ENCODE assay signal across 9 cellular contexts in genomic region chr17:48597492-48597774, GRCh38. TPM values are rescaled to one million over a fixed set of nuclear protein-coding genes. Genes with fewer than 3 reads are reported as not detected.
A peak's percentile ranks its signal among the peaks of the same experiment; 100 is the strongest.
DNase-seq lines count a peak whose midpoint lies in the region; ATAC-seq and TF ChIP-seq lines count a peak whose summit lies in the region.
"Had no signal": no experiment of that assay in that cellular context is flagged by ENCODE, and none has a peak within 500 bp of the region (broad histone marks: within the 10 kb centered on the region; RNA-seq: fewer than 3 reads in every experiment).

No MANE protein-coding gene starts in this region.

- peaks cover 59% of the 10 kb centered on the region for H3K79me2 ChIP-seq in PC-3 (ENCODE audit: low read length)

- peaks cover 68% of the 10 kb centered on the region for H3K27me3 ChIP-seq in CD8-positive, alpha-beta T cell (ENCODE audit: insufficient read depth, low read length)
- H3K27me3 ChIP-seq in PC-3 (ENCODE audit: low read length) (no peaks in the 10 kb centered on the region), ovary (peaks cover 2% of the 10 kb centered on the region)

- ATAC-seq in CD8-positive, alpha-beta T cell = no peak
- no peak for ATAC-seq in PC-3
- no peak for ATAC-seq in GM21390 (IDR thresholded peaks at IDR 0.05; ENCODE audit: unreplicated experiment)
- ATAC-seq in HG02938 (IDR thresholded peaks at IDR 0.05; ENCODE audit: unreplicated experiment) = no peak
- ATAC-seq in HG02840 (IDR thresholded peaks at IDR 0.05; ENCODE audit: low FRiP score, unreplicated experiment) = no peak

- peak overlapping the region; percentile 69 for H2AFZ ChIP-seq in PC-3 (ENCODE audit: low read length)

- H3K4me3 Mint-ChIP-seq in CD8-positive, alpha-beta T cell = peak overlapping the region; percentile 82
- peak overlapping the region; percentile 89 for H3K4me3 Mint-ChIP-seq in endothelial cell (ENCODE audit: unreplicated experiment)

- peaks cover 30% of the 10 kb centered on the region for H4K20me1 ChIP-seq in PC-3 (ENCODE audit: low read length)

- H3K9me2 ChIP-seq in PC-3 (replicated peaks; ENCODE audit: low read length) = no peaks in the 10 kb centered on the region

- peaks cover 42% of the 10 kb centered on the region for H3K4me1 Mint-ChIP-seq in CD8-positive, alpha-beta T cell (ENCODE audit: low read depth)
- H3K4me1 Mint-ChIP-seq in endothelial cell (ENCODE audit: unreplicated experiment) = peaks cover 51% of the 10 kb centered on the region

- CTCF ChIA-PET in CD8-positive, alpha-beta T cell (lab: Charles Lee) = interaction anchor here (1.3 to 3.3 kb wide), 3 partner anchors 97 to 261 kb away, joined by 3 to 9 read pairs (median 3); no protein-coding TSS in a partner anchor
- CTCF ChIA-PET in PC-3 (lab: Charles Lee) = no interaction called here

- peak overlapping the region; percentile 56 for H3K4me3 ChIP-seq in CD8-positive, alpha-beta T cell (ENCODE audit: low read depth, low read length)
- H3K4me3 ChIP-seq in PC-3 (ENCODE audit: low read length) (peak overlapping the region; percentile 75), ovary (peak overlapping the region; percentile 38)

- TF ChIP-seq CTCF in CD8-positive, alpha-beta T cell (IDR thresholded peaks at IDR 0.05) = no peak
- no peak for TF ChIP-seq CTCF in PC-3 (conservative IDR thresholded peaks at IDR 0.05; ENCODE audit: low read depth, low read length)
- TF ChIP-seq CTCF in endothelial cell (IDR thresholded peaks at IDR 0.05; ENCODE audit: unreplicated experiment) = no peak
- TF ChIP-seq CTCF in ovary (IDR thresholded peaks at IDR 0.05) = no peak

- no peaks in the 10 kb centered on the region for H3K36me3 ChIP-seq in CD8-positive, alpha-beta T cell (ENCODE audit: insufficient read depth, low read length)
- H3K36me3 ChIP-seq in PC-3 (ENCODE audit: low read depth, low read length) = no peaks in the 10 kb centered on the region
- H3K36me3 ChIP-seq in ovary = no peaks in the 10 kb centered on the region

- H3K9me3 Mint-ChIP-seq in CD8-positive, alpha-beta T cell = no peaks in the 10 kb centered on the region
- H3K9me3 Mint-ChIP-seq in endothelial cell (ENCODE audit: unreplicated experiment) = no peaks in the 10 kb centered on the region

- intact Hi-C loops in CD8-positive, alpha-beta T cell (cut with DNase I, micrococcal nuclease) = no loop called here
- intact Hi-C loops in PC-3 (cut with micrococcal nuclease) = no loop called here
- intact Hi-C loops in ovary (cut with DNase I) = loop anchor here in 1 of 4 donors (10.0 kb wide), 1 partner anchor 243 kb away; no protein-coding TSS in a partner anchor

- H3K27ac ChIP-seq in CD8-positive, alpha-beta T cell (ENCODE audit: low read depth, low read length) = no peak overlapping the region
- H3K27ac ChIP-seq in PC-3 (ENCODE audit: low read length) (no peak overlapping the region), ovary (no peak overlapping the region)

- H3K27me3 Mint-ChIP-seq in CD8-positive, alpha-beta T cell (ENCODE audit: low read depth) = peaks cover 89% of the 10 kb centered on the region
- H3K27me3 Mint-ChIP-seq in endothelial cell (ENCODE audit: unreplicated experiment) = peaks cover 57% of the 10 kb centered on the region

- no peak for DNase-seq in CD8-positive, alpha-beta T cell
- DNase-seq in PC-3 = no peak
- no peak for DNase-seq in endothelial cell (ENCODE audit: low spot score)
- DNase-seq in ovary = no peak
- DNase-seq in stimulated activated CD4-positive, alpha-beta T cell treated with anti-CD3 and anti-CD28 coated beads, Interleukin-4, amount 100 ng/mL, for 24 hours = no peak
- DNase-seq: foreskin fibroblast had no signal

- no peaks in the 10 kb centered on the region for H3F3A ChIP-seq in PC-3 (ENCODE audit: low read length, unreplicated experiment)

- no peak overlapping the region for H3K27ac Mint-ChIP-seq in CD8-positive, alpha-beta T cell
- H3K27ac Mint-ChIP-seq in endothelial cell (ENCODE audit: unreplicated experiment) = no peak overlapping the region

- POLR2A ChIA-PET in CD8-positive, alpha-beta T cell (lab: Charles Lee) = interaction anchor here (0.6 kb wide), 1 partner anchor 234 kb away, joined by 3 read pairs; no protein-coding TSS in a partner anchor
- POLR2A ChIA-PET in PC-3 (lab: Charles Lee; ENCODE audit: unreplicated experiment) = no interaction called here

- H3K4me1 ChIP-seq in CD8-positive, alpha-beta T cell (ENCODE audit: insufficient read depth, low read length) = peaks cover 41% of the 10 kb centered on the region
- H3K4me1 ChIP-seq in PC-3 (ENCODE audit: insufficient read depth, low read length) (peaks cover 29% of the 10 kb centered on the region), ovary (ENCODE audit: insufficient read depth) (no peaks in the 10 kb centered on the region)

- peak overlapping the region; percentile 92 for H3K4me2 ChIP-seq in PC-3 (ENCODE audit: low read length)

- TF ChIP-seq POLR2A in ovary (IDR thresholded peaks at IDR 0.05) = no peak

- no peak for TF ChIP-seq EP300 in ovary (IDR thresholded peaks at IDR 0.05)

- no peaks in the 10 kb centered on the region for H3K36me3 Mint-ChIP-seq in CD8-positive, alpha-beta T cell
- H3K36me3 Mint-ChIP-seq in endothelial cell (ENCODE audit: low read depth, unreplicated experiment) = no peaks in the 10 kb centered on the region

- H3K9ac ChIP-seq in PC-3 (ENCODE audit: low read length) = peak overlapping the region; percentile 57

- 3 to 6% (median 5%) methylated on average over 17 of the region's 17 CpGs for WGBS in ovary, 3 donors

- no TSS peak for BruUV-seq in PC-3 (replicated peaks; lab: Mats Ljungman, UMichigan)

- H3K9me3 ChIP-seq in CD8-positive, alpha-beta T cell (ENCODE audit: low read length) = no peaks in the 10 kb centered on the region
- H3K9me3 ChIP-seq in PC-3 (ENCODE audit: low read length) (no peaks in the 10 kb centered on the region), ovary (peaks cover 0 to 8% of the 10 kb centered on the region in 2 donors)

RNA-seq across cellular contexts. Expression of gene HOXB5, which starts 3.9 kb away (rescaled TPM):
- total RNA-seq in CD8-positive, alpha-beta T cell = not detected
- total RNA-seq in PC-3 (2014; rRNA removed) (0.40 and 0.95 TPM in 2 replicates), endothelial cell (ENCODE audit: unreplicated experiment) (0.59 TPM), ovary (1 to 10 TPM in 2 of 7 donors, under 1 TPM in 4, not detected in 1; 0.20 to 2.8 (median 0.66) TPM)
- under 1 TPM; 0.04 to 0.53 TPM for polyA plus RNA-seq in ovary

RNA-seq across cellular contexts. Expression of gene HOXB6, which starts 7.4 kb away (rescaled TPM):
- total RNA-seq in CD8-positive, alpha-beta T cell = under 1 TPM in 1 of 2 experiments, not detected in 1; 0.19 TPM
- total RNA-seq in PC-3 (2014; rRNA removed) = 9.5 and 11.3 TPM in 2 replicates
- 1.9 TPM for total RNA-seq in endothelial cell (ENCODE audit: unreplicated experiment)
- 10 to 100 TPM in 1 of 7 donors, 1 to 10 TPM in 4, under 1 TPM in 2; 0.25 to 10.3 (median 1.7) TPM for total RNA-seq in ovary
- polyA plus RNA-seq in ovary = under 1 TPM; 0.25 to 0.73 TPM

RNA-seq across cellular contexts. Expression of gene HOXB3, which starts 7.4 kb away (rescaled TPM):
- 1 to 10 TPM; 2.3 to 3.2 TPM for total RNA-seq in CD8-positive, alpha-beta T cell
- 6.0 and 8.8 TPM in 2 replicates for total RNA-seq in PC-3 (2014; rRNA removed)
- total RNA-seq in endothelial cell (ENCODE audit: unreplicated experiment) = 17.7 TPM
- total RNA-seq in ovary = 10 to 100 TPM in 2 of 7 donors, 1 to 10 TPM in 3, under 1 TPM in 2; 0.43 to 10.7 (median 2.7) TPM
- polyA plus RNA-seq in ovary = 1 to 10 TPM in 1 of 2 donors, under 1 TPM in 1; 0.48 to 4.7 TPM

RNA-seq across cellular contexts. Expression of gene HOXB7, which starts 13.4 kb away (rescaled TPM):
- total RNA-seq in CD8-positive, alpha-beta T cell = under 1 TPM in 1 of 2 experiments, not detected in 1; 0.22 TPM
- total RNA-seq in PC-3 (2014; rRNA removed) (not detected in 2 replicates), endothelial cell (ENCODE audit: unreplicated experiment) (3.6 TPM), ovary (1 to 10 TPM in 4 of 7 donors, under 1 TPM in 3; 0.23 to 2.9 (median 1.3) TPM)
- polyA plus RNA-seq in ovary = 1 to 10 TPM in 1 of 2 donors, under 1 TPM in 1; 0.48 to 6.9 TPM

RNA-seq across cellular contexts. Expression of gene HOXB8, which starts 17.7 kb away (rescaled TPM):
- total RNA-seq in CD8-positive, alpha-beta T cell = not detected
- total RNA-seq in PC-3 (2014; rRNA removed) = not detected in 2 replicates
- total RNA-seq in endothelial cell (ENCODE audit: unreplicated experiment) = 0.15 TPM
- total RNA-seq in ovary = 1 to 10 TPM in 2 of 7 donors, under 1 TPM in 2, not detected in 3; 0.17 to 2.5 (median 0.97) TPM
- polyA plus RNA-seq in ovary = under 1 TPM in 1 of 2 donors, not detected in 1; 0.28 TPM
